In the genomic region with DNA sequence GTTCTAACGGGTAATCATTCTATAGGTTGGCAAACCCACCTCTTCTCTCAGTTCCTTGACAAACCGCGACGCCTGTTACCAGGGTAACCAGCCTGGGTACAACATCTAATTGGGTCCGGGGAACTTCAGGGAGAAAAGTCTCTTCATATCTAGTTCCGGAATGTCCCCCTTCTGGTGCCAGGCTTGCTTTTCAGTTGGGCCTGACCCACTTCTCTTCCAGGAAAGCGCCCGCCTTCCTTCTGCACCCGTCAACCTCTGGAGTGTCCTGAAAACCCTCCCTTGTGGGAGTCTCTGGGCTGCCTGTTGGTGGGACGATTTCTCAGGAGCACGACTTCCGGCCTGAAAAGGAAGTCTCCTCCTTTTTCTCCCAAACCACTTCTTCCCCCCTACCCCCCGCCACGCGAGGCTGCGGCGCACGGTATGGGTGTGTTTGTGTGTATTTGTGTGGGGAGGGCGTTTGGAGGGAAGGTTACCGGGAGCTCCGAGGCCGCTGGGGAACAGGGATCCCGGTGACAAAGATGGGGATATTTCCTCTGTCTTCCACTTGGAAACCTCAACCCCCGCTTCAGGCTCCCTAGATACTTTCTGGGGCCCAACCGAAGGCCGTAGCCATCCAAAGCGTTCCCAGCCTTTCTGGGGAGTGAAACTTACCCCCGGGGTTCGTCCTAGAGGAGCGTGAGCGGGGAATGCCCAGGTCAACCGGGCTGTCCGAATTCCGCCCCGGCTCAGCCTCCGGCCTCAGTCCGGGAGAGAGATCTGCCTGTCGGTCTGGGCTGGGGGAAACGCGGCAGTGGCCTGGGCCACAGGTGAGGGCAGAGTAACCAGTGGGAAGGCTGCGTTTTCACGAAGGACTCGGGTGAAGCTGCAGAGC, we compare ENCODE assay signal across 8 cellular contexts. TPM values are rescaled to one million over a fixed set of nuclear protein-coding genes. Genes with fewer than 3 reads are reported as not detected.
DNase-seq lines count a peak whose midpoint lies in the region; ATAC-seq lines count a peak whose summit lies in the region.

Gene NKAPD1 (plus strand): TSS at position 359 of the 871 bp plus-strand sequence. CDS start 1,276 bp downstream, outside the sequence.
Gene PIH1D2 (minus strand): TSS at position 77 of the 871 bp plus-strand sequence. CDS start 843 bp downstream, outside the sequence.

- peaks cover 26% of the 10 kb centered on the region for H3K4me1 Mint-ChIP-seq in activated CD4-positive, alpha-beta T cell treated with anti-CD3 and anti-CD28 coated beads for 36 hours

- no peaks in the 10 kb centered on the region for H3K9me3 Mint-ChIP-seq in activated CD4-positive, alpha-beta T cell treated with anti-CD3 and anti-CD28 coated beads for 36 hours (ENCODE audit: low read depth)

- H3K27me3 Mint-ChIP-seq in activated CD4-positive, alpha-beta T cell treated with anti-CD3 and anti-CD28 coated beads for 36 hours, result peaks cover 11% of the 10 kb centered on the region

- H3K4me3 Mint-ChIP-seq in activated CD4-positive, alpha-beta T cell treated with anti-CD3 and anti-CD28 coated beads for 36 hours, result peak within 1 kb of the TSS; percentile 94

- peaks cover 25% of the 10 kb centered on the region for H3K36me3 Mint-ChIP-seq in activated CD4-positive, alpha-beta T cell treated with anti-CD3 and anti-CD28 coated beads for 36 hours (ENCODE audit: low read depth)

- CTCF ChIA-PET in activated CD4-positive, alpha-beta T cell treated with anti-CD3 and anti-CD28 coated beads for 36 hours (lab: Charles Lee), result interaction anchor here (0.6 to 1.2 kb wide), 4 partner anchors 8 to 535 kb away, joined by 3 read pairs; no protein-coding TSS in a partner anchor

- peak; percentile 83 for ATAC-seq in GM19043 (IDR thresholded peaks at IDR 0.05; ENCODE audit: low read depth, unreplicated experiment)
- peak; percentile 88 for ATAC-seq in HG03378 (IDR thresholded peaks at IDR 0.05; ENCODE audit: unreplicated experiment)
- peak; percentile 92 for ATAC-seq in activated CD4-positive, alpha-beta T cell treated with anti-CD3 and anti-CD28 coated beads for 36 hours

- POLR2A ChIA-PET in activated CD4-positive, alpha-beta T cell treated with anti-CD3 and anti-CD28 coated beads for 36 hours (lab: Charles Lee), result interaction anchor here (0.6 to 0.7 kb wide), 2 partner anchors 9 to 135 kb away, joined by 3 read pairs; no protein-coding TSS in a partner anchor

- H3K27ac Mint-ChIP-seq in activated CD4-positive, alpha-beta T cell treated with anti-CD3 and anti-CD28 coated beads for 36 hours, result peak within 1 kb of the TSS; percentile 93

- intact Hi-C loops in activated CD4-positive, alpha-beta T cell treated with anti-CD3 and anti-CD28 coated beads for 36 hours (cut with DNase I, micrococcal nuclease), result loop anchor here (1.0 to 5.0 kb wide), 10 partner anchors 8 to 203 kb away; partner anchors contain the start of genes ALG9 (in 2 of the 2), DLAT (in 2 of the 2), SDHD (in 2 of the 2) and TIMM8B (in 2 of the 2)

- H3K27me3 ChIP-seq in layer of hippocampus (ENCODE audit: control insufficient read depth, insufficient read depth, low read length), result no peaks in the 10 kb centered on the region

- DNase-seq in AML-193 (lab: John Stamatoyannopoulos, UW) (peak; percentile 67 to 76), NCI-H510A (lab: John Stamatoyannopoulos, UW) (peak; percentile 74)
- DNase-seq in activated CD4-positive, alpha-beta T cell treated with anti-CD3 and anti-CD28 coated beads for 36 hours, result peak; percentile 86
- DNase-seq in stimulated activated CD4-positive, alpha-beta T cell treated with anti-CD3 and anti-CD28 coated beads, Interleukin-1b, Interleukin-23, amount 100 ng/mL, for 4 hours (ENCODE audit: low read depth in 2 of 2), result peak; percentile 53 to 69

- peak within 1 kb of the TSS; percentile 91 for H3K27ac ChIP-seq in cingulate gyrus (ENCODE audit: low read depth, low read length)
- peak within 1 kb of the TSS; percentile 89 for H3K27ac ChIP-seq in layer of hippocampus (ENCODE audit: low read depth, low read length)

RNA-seq across cellular contexts. Expression of gene NKAPD1, which starts in this region (rescaled TPM):
- total RNA-seq in activated CD4-positive, alpha-beta T cell treated with anti-CD3 and anti-CD28 coated beads for 36 hours, result 10 to 100 TPM; 23.7 to 45.3 TPM

RNA-seq across cellular contexts. Expression of gene PIH1D2, which starts in this region (rescaled TPM):
- under 1 TPM; 0.57 to 0.61 TPM for total RNA-seq in activated CD4-positive, alpha-beta T cell treated with anti-CD3 and anti-CD28 coated beads for 36 hours

Comparison
In these comparisons a context has a peak if more than half of its experiments do, and no peak if none do; other contexts are left out.
1. Peak in every context shown above with its lines: DNase-seq, ATAC-seq and H3K27ac ChIP-seq.